ENCODE assay signal across 32 cellular contexts in genomic region chr2:64175419-64176197, GRCh38.
"Had no signal": no experiment of that assay in that cellular context is flagged by ENCODE, and none has a peak within 500 bp of the region (broad histone marks: within the 10 kb centered on the region; RNA-seq: fewer than 3 reads in every experiment).

No MANE protein-coding gene starts in this region.

- DNase-seq: activated CD4-positive, alpha-beta T cell treated with anti-CD3 and anti-CD28 coated beads for 36 hours; activated CD4-positive, alpha-beta T cell treated with anti-CD3 and anti-CD28 coated beads, Interleukin-2, amount 50 U/mL, for 1 hour; activated CD4-positive, alpha-beta T cell treated with anti-CD3 and anti-CD28 coated beads, Interleukin-2, amount 50 U/mL, for 48 hours; activated CD4-positive, CD25-positive, alpha-beta regulatory T cell; activated CD4-positive, CD25-positive, alpha-beta regulatory T cell treated with anti-CD3 and anti-CD28 coated beads, Interleukin-2, amount 50 U/mL, for 72 hours; activated CD8-positive, alpha-beta memory T cell treated with anti-CD3 and anti-CD28 coated beads, Interleukin-2, amount 10 ng/mL, durations not matched to agents 7 days and 5 days; activated CD8-positive, alpha-beta memory T cell treated with anti-CD3 and anti-CD28 coated beads, Interleukin-2, amount 50 U/mL, for 4 hours; activated CD8-positive, alpha-beta T cell treated with anti-CD3 and anti-CD28 coated beads, Interleukin-2, amount 10 ng/mL, durations not matched to agents 7 days and 5 days; activated effector memory CD4-positive, alpha-beta T cell treated with anti-CD3 and anti-CD28 coated beads, Interleukin-2, amount 50 U/mL, for 16 hours; activated naive CD4-positive, alpha-beta T cell treated with anti-CD3 and anti-CD28 coated beads, Interleukin-2, amount 10 ng/mL, durations not matched to agents 7 days and 5 days; activated naive CD8-positive, alpha-beta T cell treated with anti-CD3 and anti-CD28 coated beads, Interleukin-2, amount 10 ng/mL, durations not matched to agents 7 days and 5 days; activated T-cell treated with anti-CD3 and anti-CD28 coated beads, Interleukin-2, amount 50 U/mL, for 1 hour; activated T-cell treated with anti-CD3 and anti-CD28 coated beads, Interleukin-2, amount 50 U/mL, for 48 hours; central memory CD4-positive, alpha-beta T cell; cerebellar nuclear complex; colonic mucosa; effector CD8-positive, alpha-beta T cell; esophagus squamous epithelium; head of caudate nucleus; T-cell; T1000; WERI-Rb-1 had no signal

- ATAC-seq: activated CD4-positive, alpha-beta T cell treated with anti-CD3 and anti-CD28 coated beads for 36 hours; activated CD8-positive, alpha-beta memory T cell treated with anti-CD3 and anti-CD28 coated beads, Interleukin-2, amount 10 ng/mL, durations not matched to agents 7 days and 5 days; activated CD8-positive, alpha-beta T cell treated with anti-CD3 and anti-CD28 coated beads, Interleukin-2, amount 10 ng/mL, durations not matched to agents 7 days and 5 days; activated naive CD4-positive, alpha-beta T cell treated with anti-CD3 and anti-CD28 coated beads, Interleukin-2, amount 50 U/mL, for 72 hours; T-cell had no signal

- H3K9me3 Mint-ChIP-seq: activated naive CD4-positive, alpha-beta T cell treated with anti-CD3 and anti-CD28 coated beads, Interleukin-2, amount 10 ng/mL, durations not matched to agents 7 days and 5 days; activated naive CD4-positive, alpha-beta T cell treated with anti-CD3 and anti-CD28 coated beads, Interleukin-2, amount 50 U/mL, for 72 hours; activated naive CD8-positive, alpha-beta T cell treated with anti-CD3 and anti-CD28 coated beads, Interleukin-2, amount 10 ng/mL, durations not matched to agents 7 days and 5 days; activated T-helper 1 cell treated with anti-CD3 and anti-CD28 coated beads, Interleukin-12 subunit alpha, Interleukin-12 subunit beta, Interleukin-2, Interleukin-4 antibody, amounts not matched to agents 30 ng/mL and 10 ng/mL and 1 ng/mL, durations not matched to agents 14 hours and 24 hours and 36 hours; activated T-helper 2 cell treated with anti-CD3 and anti-CD28 coated beads, Interferon-gamma antibody, Interleukin-2, Interleukin-4, amounts not matched to agents 10 μg/mL and 5 μg/mL and 100 μg/mL, durations not matched to agents 14 hours and 24 hours and 36 hours; brain; T-cell; T-helper 1 cell treated with Interleukin-12 subunit alpha and Interleukin-12 subunit beta and Interleukin-4 antibody, amounts not matched to agents 30 μg/mL and 1 μg/mL, for 36 hours; T-helper 2 cell treated with Interferon-gamma antibody and Interleukin-4, amounts not matched to agents 5 μg/mL and 100 μg/mL, for 36 hours had no signal

- H3K27me3 Mint-ChIP-seq: activated CD4-positive, alpha-beta T cell treated with anti-CD3 and anti-CD28 coated beads for 36 hours; activated naive CD8-positive, alpha-beta T cell treated with anti-CD3 and anti-CD28 coated beads, Interleukin-2, amount 10 ng/mL, durations not matched to agents 7 days and 5 days; T-cell had no signal

- H3K4me3 Mint-ChIP-seq: activated CD4-positive, alpha-beta T cell treated with anti-CD3 and anti-CD28 coated beads for 36 hours; activated CD8-positive, alpha-beta memory T cell treated with anti-CD3 and anti-CD28 coated beads, Interleukin-2, amount 10 ng/mL, durations not matched to agents 7 days and 5 days; activated CD8-positive, alpha-beta T cell treated with anti-CD3 and anti-CD28 coated beads, Interleukin-2, amount 10 ng/mL, durations not matched to agents 7 days and 5 days; activated naive CD4-positive, alpha-beta T cell treated with anti-CD3 and anti-CD28 coated beads, Interleukin-2, amount 10 ng/mL, durations not matched to agents 7 days and 5 days; activated naive CD8-positive, alpha-beta T cell treated with anti-CD3 and anti-CD28 coated beads, Interleukin-2, amount 10 ng/mL, durations not matched to agents 7 days and 5 days; activated T-helper 1 cell treated with anti-CD3 and anti-CD28 coated beads, Interleukin-12 subunit alpha, Interleukin-12 subunit beta, Interleukin-2, Interleukin-4 antibody, amounts not matched to agents 30 ng/mL and 10 ng/mL and 1 ng/mL, durations not matched to agents 14 hours and 24 hours and 36 hours; brain; T-cell; T-helper 1 cell treated with Interleukin-12 subunit alpha and Interleukin-12 subunit beta and Interleukin-4 antibody, amounts not matched to agents 30 μg/mL and 1 μg/mL, for 36 hours; T-helper 2 cell treated with Interferon-gamma antibody and Interleukin-4, amounts not matched to agents 5 μg/mL and 100 μg/mL, for 36 hours had no signal

- H3K27me3 ChIP-seq: ascending aorta, breast epithelium, cardiac muscle cell, colonic mucosa, esophagus squamous epithelium had no signal

- H3K36me3 Mint-ChIP-seq: activated naive CD4-positive, alpha-beta T cell treated with anti-CD3 and anti-CD28 coated beads, Interleukin-2, amount 10 ng/mL, durations not matched to agents 7 days and 5 days; activated naive CD4-positive, alpha-beta T cell treated with anti-CD3 and anti-CD28 coated beads, Interleukin-2, amount 50 U/mL, for 72 hours; activated naive CD8-positive, alpha-beta T cell treated with anti-CD3 and anti-CD28 coated beads, Interleukin-2, amount 10 ng/mL, durations not matched to agents 7 days and 5 days; brain; T-cell had no signal

- H3K4me1 ChIP-seq: ascending aorta, breast epithelium, colonic mucosa had no signal

- H3K36me3 ChIP-seq: ascending aorta, breast epithelium, cardiac muscle cell, colonic mucosa, esophagus squamous epithelium, WERI-Rb-1 had no signal

- H3K27ac Mint-ChIP-seq: activated CD4-positive, alpha-beta T cell treated with anti-CD3 and anti-CD28 coated beads for 36 hours; activated CD8-positive, alpha-beta memory T cell treated with anti-CD3 and anti-CD28 coated beads, Interleukin-2, amount 10 ng/mL, durations not matched to agents 7 days and 5 days; activated CD8-positive, alpha-beta T cell treated with anti-CD3 and anti-CD28 coated beads, Interleukin-2, amount 10 ng/mL, durations not matched to agents 7 days and 5 days; activated naive CD4-positive, alpha-beta T cell treated with anti-CD3 and anti-CD28 coated beads, Interleukin-2, amount 10 ng/mL, durations not matched to agents 7 days and 5 days; activated naive CD4-positive, alpha-beta T cell treated with anti-CD3 and anti-CD28 coated beads, Interleukin-2, amount 50 U/mL, for 72 hours; activated naive CD8-positive, alpha-beta T cell treated with anti-CD3 and anti-CD28 coated beads, Interleukin-2, amount 10 ng/mL, durations not matched to agents 7 days and 5 days; activated T-helper 1 cell treated with anti-CD3 and anti-CD28 coated beads, Interleukin-12 subunit alpha, Interleukin-12 subunit beta, Interleukin-2, Interleukin-4 antibody, amounts not matched to agents 30 ng/mL and 10 ng/mL and 1 ng/mL, durations not matched to agents 14 hours and 24 hours and 36 hours; activated T-helper 2 cell treated with anti-CD3 and anti-CD28 coated beads, Interferon-gamma antibody, Interleukin-2, Interleukin-4, amounts not matched to agents 10 μg/mL and 5 μg/mL and 100 μg/mL, durations not matched to agents 14 hours and 24 hours and 36 hours; brain; T-cell; T-helper 1 cell treated with Interleukin-12 subunit alpha and Interleukin-12 subunit beta and Interleukin-4 antibody, amounts not matched to agents 30 μg/mL and 1 μg/mL, for 36 hours; T-helper 2 cell treated with Interferon-gamma antibody and Interleukin-4, amounts not matched to agents 5 μg/mL and 100 μg/mL, for 36 hours had no signal

- H3K27ac ChIP-seq: ascending aorta, breast epithelium, cardiac muscle cell, colonic mucosa, epithelial cell of prostate, esophagus squamous epithelium, WERI-Rb-1 had no signal

- H3K4me3 ChIP-seq: ascending aorta, breast epithelium, cardiac muscle cell, colonic mucosa, esophagus squamous epithelium had no signal
